9 cellular contexts compared by ENCODE assay signal in the genomic region with DNA sequence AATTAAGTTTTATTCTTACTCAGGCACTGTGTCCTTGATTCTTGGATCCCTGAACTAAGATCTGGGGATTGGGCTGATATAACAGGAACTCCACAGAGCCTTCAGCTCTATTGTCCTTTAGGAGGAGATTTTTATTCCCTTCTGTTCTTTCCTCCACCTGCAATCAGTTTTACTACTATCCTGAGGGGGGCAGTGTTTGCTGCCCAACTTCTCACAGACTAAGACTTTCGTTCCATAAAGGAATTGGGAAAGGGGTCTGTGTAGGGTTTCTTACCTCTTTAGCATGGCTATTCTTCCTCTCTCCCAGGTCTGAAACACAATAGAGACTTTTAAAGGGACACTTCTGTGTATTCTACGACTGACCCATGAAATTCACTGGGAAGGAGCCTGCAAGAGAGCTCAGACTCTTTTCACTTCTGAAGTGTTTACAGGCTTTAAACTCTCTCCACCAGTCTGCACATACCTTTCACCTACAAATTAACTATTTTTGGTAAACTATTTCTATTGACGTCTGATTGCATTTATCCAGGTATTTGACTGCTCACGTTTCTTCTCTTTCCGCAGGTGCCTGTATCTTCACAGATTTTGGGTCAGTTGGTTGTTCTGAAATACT.
DNase-seq lines count a peak whose midpoint lies in the region; ATAC-seq and TF ChIP-seq lines count a peak whose summit lies in the region.
"Had no signal": no experiment of that assay in that cellular context is flagged by ENCODE, and none has a peak within 500 bp of the region (broad histone marks: within the 10 kb centered on the region; RNA-seq: fewer than 3 reads in every experiment).

No MANE protein-coding gene starts in this region.

- H3K9me3 ChIP-seq in thoracic aorta = no peaks in the 10 kb centered on the region
- peaks cover 0 to 10% of the 10 kb centered on the region in 2 donors for H3K9me3 ChIP-seq in neuronal stem cell (replicated peaks in 1 of 2; ENCODE audit: control insufficient read depth in 2 of 2, insufficient read depth in 1 of 2, low read depth in 1 of 2, low read length in 2 of 2)

- H3K27ac ChIP-seq in thoracic aorta (no peak overlapping the region), substantia nigra (ENCODE audit: low read depth, low read length, poor library complexity, severe bottlenecking) (no peak overlapping the region), neuronal stem cell (replicated peaks; ENCODE audit: low read length) (no peak overlapping the region)

- no peak for ATAC-seq in thoracic aorta (ENCODE audit: insufficient number of reproducible peaks, low FRiP score, low read depth)

- peak; percentile 48 for DNase-seq in NCI-H2171 treated with DMSO at 0.1 percent for 48 hours (lab: John Stamatoyannopoulos, UW)
- no peak for DNase-seq in NCI-H2171 (lab: John Stamatoyannopoulos, UW)
- peak; percentile 43 for DNase-seq in NCI-H748 treated with DMSO at 0.1 percent for 48 hours (lab: John Stamatoyannopoulos, UW)
- DNase-seq in fibroblast of gingiva (ENCODE audit: low read depth) = peak; percentile 8
- no peak for DNase-seq in thoracic aorta (ENCODE audit: low spot score)
- no peak for DNase-seq in substantia nigra (lab: John Stamatoyannopoulos, UW)
- no peak for DNase-seq in neuronal stem cell (ENCODE audit: low spot score)
- no peak for DNase-seq in activated T-cell treated with anti-CD3 and anti-CD28 coated beads, Interleukin-2, amount 50 U/mL, for 48 hours
- DNase-seq: CD4-positive, CD25-positive, alpha-beta regulatory T cell had no signal

- H3K18ac ChIP-seq in neuronal stem cell (ENCODE audit: low read length) = no peak overlapping the region

- H3K14ac ChIP-seq in neuronal stem cell (ENCODE audit: low read length) = no peak overlapping the region

- H2BK5ac ChIP-seq in neuronal stem cell (ENCODE audit: low read length) = no peak overlapping the region

- H3K36me3 ChIP-seq in thoracic aorta = no peaks in the 10 kb centered on the region
- no peaks in the 10 kb centered on the region for H3K36me3 ChIP-seq in neuronal stem cell (replicated peaks in 1 of 2; ENCODE audit: control insufficient read depth in 2 of 2, insufficient read depth in 2 of 2, low read length in 2 of 2)

- no peak overlapping the region for H3K4me2 ChIP-seq in neuronal stem cell (ENCODE audit: insufficient read depth, low read length, poor library complexity, severe bottlenecking)

- H2BK15ac ChIP-seq in neuronal stem cell (ENCODE audit: low read length) = no peak overlapping the region

- H3K4me3 ChIP-seq in thoracic aorta (no peak overlapping the region), neuronal stem cell (ENCODE audit: low read length in 2 of 2) (no peak overlapping the region)

- no peaks in the 10 kb centered on the region for H3K79me1 ChIP-seq in neuronal stem cell (ENCODE audit: low read depth, low read length)

- no peak overlapping the region for H4K91ac ChIP-seq in neuronal stem cell (ENCODE audit: low read depth, low read length, poor library complexity)

- H3K4me1 ChIP-seq in thoracic aorta (ENCODE audit: control insufficient read depth in 1 of 2, low read depth in 2 of 2) = peaks cover 0 to 6% of the 10 kb centered on the region in 2 donors
- H3K4me1 ChIP-seq in neuronal stem cell (ENCODE audit: control insufficient read depth in 2 of 2, insufficient read depth in 1 of 2, low read depth in 1 of 2, low read length in 2 of 2) = peaks cover 0 to 2% of the 10 kb centered on the region in 2 donors

- no peak overlapping the region for H2BK12ac ChIP-seq in neuronal stem cell (ENCODE audit: low read length)

- no peak overlapping the region for H3K23ac ChIP-seq in neuronal stem cell (ENCODE audit: low read depth, low read length, poor library complexity)

- no peak overlapping the region for H2AK5ac ChIP-seq in neuronal stem cell (ENCODE audit: low read depth, low read length)

- no peak overlapping the region for H3K4ac ChIP-seq in neuronal stem cell (ENCODE audit: low read length)

- no peak overlapping the region for H4K8ac ChIP-seq in neuronal stem cell (ENCODE audit: low read depth, low read length)

- peak; percentile 60 for TF ChIP-seq CTCF in thoracic aorta (IDR thresholded peaks at IDR 0.05)

- no peak overlapping the region for H2BK120ac ChIP-seq in neuronal stem cell (ENCODE audit: low read depth, low read length)

- no CpG with 5 or more reads among the region's 5 CpGs for WGBS in neuronal stem cell (ENCODE audit: extremely low coverage in 2 of 2, insufficient read length in 2 of 2, insufficient replicate concordance in 1 of 2), 2 donors

- H2AFZ ChIP-seq in neuronal stem cell (ENCODE audit: low read length) = no peak overlapping the region

- H3K27me3 ChIP-seq in thoracic aorta (replicated peaks; ENCODE audit: insufficient read depth) (no peaks in the 10 kb centered on the region), neuronal stem cell (ENCODE audit: control insufficient read depth in 3 of 3, insufficient read depth in 3 of 3, low read depth in 1 of 3, low read length in 3 of 3) (no peaks in the 10 kb centered on the region)

- H3K9ac ChIP-seq in neuronal stem cell (ENCODE audit: low read depth, low read length, poor library complexity) = no peak overlapping the region

Comparison
In these comparisons a context has a peak if more than half of its experiments do, and no peak if none do; other contexts are left out.
1. DNase-seq: peak in NCI-H2171 treated with DMSO at 0.1 percent for 48 hours (single experiment), NCI-H748 treated with DMSO at 0.1 percent for 48 hours (single experiment) and fibroblast of gingiva (single experiment); none in NCI-H2171 (single experiment), thoracic aorta (single experiment), substantia nigra (0 of 49), neuronal stem cell (single experiment) and activated T-cell treated with anti-CD3 and anti-CD28 coated beads, Interleukin-2, amount 50 U/mL, for 48 hours (0 of 2).